In genomic region chr18:58251416-58251815, GRCh38 we compare ENCODE assay signal across 21 cellular contexts.
"Had no signal": no experiment of that assay in that cellular context is flagged by ENCODE, and none has a peak within 500 bp of the region (broad histone marks: within the 10 kb centered on the region; RNA-seq: fewer than 3 reads in every experiment).

No MANE protein-coding gene starts in this region.

- H3K36me3 Mint-ChIP-seq: activated CD4-positive, alpha-beta memory T cell treated with anti-CD3 and anti-CD28 coated beads for 36 hours; activated naive CD8-positive, alpha-beta T cell treated with anti-CD3 and anti-CD28 coated beads for 36 hours had no signal

- H3K4me1 Mint-ChIP-seq: activated CD4-positive, alpha-beta T cell treated with anti-CD3 and anti-CD28 coated beads, Interleukin-2, amount 10 ng/mL, durations not matched to agents 7 days and 5 days; activated naive CD8-positive, alpha-beta T cell treated with anti-CD3 and anti-CD28 coated beads for 36 hours had no signal

- H3K27me3 Mint-ChIP-seq: activated CD4-positive, alpha-beta memory T cell treated with anti-CD3 and anti-CD28 coated beads for 36 hours; activated CD4-positive, alpha-beta T cell treated with anti-CD3 and anti-CD28 coated beads, Interleukin-2, amount 10 ng/mL, durations not matched to agents 7 days and 5 days; activated naive CD8-positive, alpha-beta T cell treated with anti-CD3 and anti-CD28 coated beads for 36 hours had no signal

- H3K27ac Mint-ChIP-seq: activated CD4-positive, alpha-beta memory T cell treated with anti-CD3 and anti-CD28 coated beads for 36 hours; activated CD4-positive, alpha-beta T cell treated with anti-CD3 and anti-CD28 coated beads, Interleukin-2, amount 10 ng/mL, durations not matched to agents 7 days and 5 days; activated naive CD4-positive, alpha-beta T cell treated with anti-CD3 and anti-CD28 coated beads for 36 hours; activated naive CD8-positive, alpha-beta T cell treated with anti-CD3 and anti-CD28 coated beads for 36 hours had no signal

- H3K27ac ChIP-seq: SK-N-MC, VCaP had no signal

- H3K4me3 ChIP-seq: SK-N-MC had no signal

- H3K9me3 Mint-ChIP-seq: activated CD4-positive, alpha-beta memory T cell treated with anti-CD3 and anti-CD28 coated beads for 36 hours; activated CD4-positive, alpha-beta T cell treated with anti-CD3 and anti-CD28 coated beads, Interleukin-2, amount 10 ng/mL, durations not matched to agents 7 days and 5 days; activated naive CD4-positive, alpha-beta T cell treated with anti-CD3 and anti-CD28 coated beads for 36 hours; activated naive CD8-positive, alpha-beta T cell treated with anti-CD3 and anti-CD28 coated beads for 36 hours; activated T-cell treated with anti-CD3 and anti-CD28 coated beads, Interleukin-2, amount 50 U/mL, for 4 hours had no signal

- DNase-seq: activated CD4-positive, alpha-beta memory T cell treated with anti-CD3 and anti-CD28 coated beads for 36 hours; activated CD4-positive, alpha-beta T cell treated with anti-CD3 and anti-CD28 coated beads, Interleukin-2, amount 10 ng/mL, durations not matched to agents 7 days and 5 days; activated CD4-positive, CD25-positive, alpha-beta regulatory T cell; activated CD8-positive, alpha-beta memory T cell treated with anti-CD3 and anti-CD28 coated beads for 24 hours; activated effector memory CD4-positive, alpha-beta T cell treated with anti-CD3 and anti-CD28 coated beads, Interleukin-2, amount 50 U/mL, for 16 hours; activated naive CD4-positive, alpha-beta T cell treated with anti-CD3 and anti-CD28 coated beads for 36 hours; activated naive CD8-positive, alpha-beta T cell treated with anti-CD3 and anti-CD28 coated beads for 36 hours; activated T-cell treated with anti-CD3 and anti-CD28 coated beads, Interleukin-2, amount 50 U/mL, for 4 hours; Kasumi-1; KBM-7; NCI-H1105 treated with DMSO at 0.1 percent for 48 hours; NCI-H146; NCI-H1930; NCI-H2107; NCI-H2171 treated with DMSO at 0.1 percent for 48 hours; NCI-H226; NCI-H774; RPMI8226; T-helper 1 cell had no signal

- H3K4me3 Mint-ChIP-seq: activated CD4-positive, alpha-beta memory T cell treated with anti-CD3 and anti-CD28 coated beads for 36 hours; activated CD4-positive, alpha-beta T cell treated with anti-CD3 and anti-CD28 coated beads, Interleukin-2, amount 10 ng/mL, durations not matched to agents 7 days and 5 days; activated naive CD4-positive, alpha-beta T cell treated with anti-CD3 and anti-CD28 coated beads for 36 hours; activated naive CD8-positive, alpha-beta T cell treated with anti-CD3 and anti-CD28 coated beads for 36 hours; activated T-cell treated with anti-CD3 and anti-CD28 coated beads, Interleukin-2, amount 50 U/mL, for 4 hours had no signal
